In genomic region chr12:3933819-3934192, GRCh38 we compare ENCODE assay signal across 23 cellular contexts.
DNase-seq lines count a peak whose midpoint lies in the region; ATAC-seq and TF ChIP-seq lines count a peak whose summit lies in the region.
"Had no signal": no experiment of that assay in that cellular context is flagged by ENCODE, and none has a peak within 500 bp of the region (broad histone marks: within the 10 kb centered on the region; RNA-seq: fewer than 3 reads in every experiment).

No MANE protein-coding gene starts in this region.

- H3K27me3 Mint-ChIP-seq in activated T-cell treated with anti-CD3 and anti-CD28 coated beads, Interleukin-2, amount 50 U/mL, for 72 hours (ENCODE audit: low read depth): no peaks in the 10 kb centered on the region
- H3K27me3 Mint-ChIP-seq in GM23338 (ENCODE audit: insufficient read depth, low read depth, poor library complexity): peaks cover 4% of the 10 kb centered on the region

- peak overlapping the region; percentile 57 to 80 for H3K4me3 Mint-ChIP-seq in activated T-cell treated with anti-CD3 and anti-CD28 coated beads, Interleukin-2, amount 50 U/mL, for 72 hours
- H3K4me3 Mint-ChIP-seq in GM23338: no peak overlapping the region
- peak overlapping the region; percentile 14 for H3K4me3 Mint-ChIP-seq in stimulated activated effector memory CD8-positive, alpha-beta T cell treated with anti-CD3 and anti-CD28 coated beads, Interleukin-12 subunit alpha, Interleukin-12 subunit beta, amount 100 ng/mL, for 72 hours
- H3K4me3 Mint-ChIP-seq: mesothelial cell of epicardium had no signal

- H3K4me1 ChIP-seq in GM23338 (ENCODE audit: insufficient read depth) (peaks cover 10% of the 10 kb centered on the region), GM23248 (ENCODE audit: insufficient read depth) (no peaks in the 10 kb centered on the region)
- H3K4me1 ChIP-seq: colonic mucosa, stomach had no signal

- no peaks in the 10 kb centered on the region for H3K36me3 Mint-ChIP-seq in activated T-cell treated with anti-CD3 and anti-CD28 coated beads, Interleukin-2, amount 50 U/mL, for 72 hours (ENCODE audit: insufficient read depth in 2 of 2)
- no peaks in the 10 kb centered on the region for H3K36me3 Mint-ChIP-seq in GM23338 (ENCODE audit: low read depth)
- H3K36me3 Mint-ChIP-seq in activated naive CD4-positive, alpha-beta T cell treated with anti-CD3 and anti-CD28 coated beads, Interleukin-2, amount 50 U/mL, for 72 hours: no peaks in the 10 kb centered on the region
- no peaks in the 10 kb centered on the region for H3K36me3 Mint-ChIP-seq in stimulated activated effector memory CD8-positive, alpha-beta T cell treated with anti-CD3 and anti-CD28 coated beads, Interleukin-12 subunit alpha, Interleukin-12 subunit beta, amount 100 ng/mL, for 72 hours
- H3K36me3 Mint-ChIP-seq: mesothelial cell of epicardium had no signal

- DNase-seq in activated T-cell treated with anti-CD3 and anti-CD28 coated beads, Interleukin-2, amount 50 U/mL, for 72 hours: no peak
- DNase-seq in activated T-cell treated with anti-CD3 and anti-CD28 coated beads, Interleukin-2, amount 50 U/mL, for 1 hour: no peak
- DNase-seq in GM23338 (ENCODE audit: low spot score) (no peak), D341Med (ENCODE audit: low spot score) (no peak), GM23248 (no peak)
- no peak for DNase-seq in activated naive CD4-positive, alpha-beta T cell treated with anti-CD3 and anti-CD28 coated beads, Interleukin-2, amount 50 U/mL, for 72 hours (ENCODE audit: low spot score in 2 of 2)
- DNase-seq in stimulated activated effector memory CD8-positive, alpha-beta T cell treated with anti-CD3 and anti-CD28 coated beads, Interleukin-12 subunit alpha, Interleukin-12 subunit beta, amount 100 ng/mL, for 72 hours (ENCODE audit: low spot score in 2 of 2): no peak
- DNase-seq: ACHN; activated gamma-delta T cell; aorta; colonic mucosa; effector CD8-positive, alpha-beta T cell; glutamatergic neuron; islet precursor cell; left ventricle myocardium superior; naive B cell; NCI-H1436; NCI-H774; SJCRH30; stomach; thyroid gland had no signal

- H3K9ac ChIP-seq in GM23248: no peak overlapping the region

- 38 to 41% methylated on average over 1 of the region's 1 CpG for WGBS in GM23248 (ENCODE audit: low coverage in 1 of 2, low lambda C conversion rate in 2 of 2, missing lambda C conversion rate in 2 of 2), 2 experiments

- H4K20me1 ChIP-seq in GM23338 (replicated peaks; ENCODE audit: insufficient read depth): no peaks in the 10 kb centered on the region
- H4K20me1 ChIP-seq in GM23248 (ENCODE audit: insufficient read depth): no peaks in the 10 kb centered on the region

- peak; percentile 43 to 56 for ATAC-seq in activated T-cell treated with anti-CD3 and anti-CD28 coated beads, Interleukin-2, amount 50 U/mL, for 72 hours (replicated peaks in 1 of 2)
- no peak for ATAC-seq in GM23338
- ATAC-seq in activated naive CD4-positive, alpha-beta T cell treated with anti-CD3 and anti-CD28 coated beads, Interleukin-2, amount 50 U/mL, for 72 hours: peak; percentile 23 to 26
- no peak for ATAC-seq in stimulated activated effector memory CD8-positive, alpha-beta T cell treated with anti-CD3 and anti-CD28 coated beads, Interleukin-12 subunit alpha, Interleukin-12 subunit beta, amount 100 ng/mL, for 72 hours
- ATAC-seq: activated CD4-positive, CD25-positive, alpha-beta regulatory T cell treated with anti-CD3 and anti-CD28 coated beads, Interleukin-2, amount 50 U/mL, for 24 hours; left ventricle myocardium superior had no signal

- H3K4me2 ChIP-seq in GM23338: no peak overlapping the region
- no peak overlapping the region for H3K4me2 ChIP-seq in GM23248 (ENCODE audit: unreplicated experiment)

- peaks cover 48% of the 10 kb centered on the region for H3K4me1 Mint-ChIP-seq in activated T-cell treated with anti-CD3 and anti-CD28 coated beads, Interleukin-2, amount 50 U/mL, for 72 hours (ENCODE audit: low read depth)
- peaks cover 19% of the 10 kb centered on the region for H3K4me1 Mint-ChIP-seq in GM23338
- peaks cover 16% of the 10 kb centered on the region for H3K4me1 Mint-ChIP-seq in stimulated activated effector memory CD8-positive, alpha-beta T cell treated with anti-CD3 and anti-CD28 coated beads, Interleukin-12 subunit alpha, Interleukin-12 subunit beta, amount 100 ng/mL, for 72 hours

- H3K27me3 ChIP-seq in GM23338 (ENCODE audit: insufficient read depth) (no peaks in the 10 kb centered on the region), GM23248 (replicated peaks; ENCODE audit: insufficient read depth) (peaks cover 13% of the 10 kb centered on the region)
- H3K27me3 ChIP-seq: colonic mucosa, SJCRH30, thyroid gland had no signal

- peak overlapping the region; percentile 78; the same call in 1 of the 2 replicates for H2AFZ ChIP-seq in GM23338
- no peak overlapping the region for H2AFZ ChIP-seq in GM23248

- H3K27ac ChIP-seq in GM23338 (ENCODE audit: low read depth) (no peak overlapping the region), GM23248 (no peak overlapping the region)
- H3K27ac ChIP-seq: colonic mucosa, SJCRH30, stomach, thyroid gland had no signal

- TF ChIP-seq CTCF in GM23338 (conservative IDR thresholded peaks at IDR 0.05; ENCODE audit: low read depth in 2 of 2): no peak

- in situ Hi-C loops in GM23248 (cut with MboI): no loop called here

- no peak overlapping the region for H3K4me3 ChIP-seq in GM23338
- no peak overlapping the region for H3K4me3 ChIP-seq in GM23248
- H3K4me3 ChIP-seq: colonic mucosa, SJCRH30, stomach, thyroid gland had no signal

- no peaks in the 10 kb centered on the region for H3K9me3 ChIP-seq in GM23248 (ENCODE audit: low read depth)
- H3K9me3 ChIP-seq: colonic mucosa, stomach, thyroid gland had no signal

- H3K9me2 ChIP-seq in GM23338 (ENCODE audit: insufficient read depth): peaks cover 5% of the 10 kb centered on the region; the same call in 1 of the 2 replicates
- peaks cover 2% of the 10 kb centered on the region; the same call in 1 of the 2 replicates for H3K9me2 ChIP-seq in GM23248 (ENCODE audit: insufficient read depth)

- H3K79me2 ChIP-seq in GM23338 (replicated peaks; ENCODE audit: insufficient read depth) (no peaks in the 10 kb centered on the region), GM23248 (ENCODE audit: insufficient read depth) (no peaks in the 10 kb centered on the region)

- H3K9me3 Mint-ChIP-seq in activated T-cell treated with anti-CD3 and anti-CD28 coated beads, Interleukin-2, amount 50 U/mL, for 72 hours: no peaks in the 10 kb centered on the region
- no peaks in the 10 kb centered on the region for H3K9me3 Mint-ChIP-seq in GM23338
- no peaks in the 10 kb centered on the region for H3K9me3 Mint-ChIP-seq in activated naive CD4-positive, alpha-beta T cell treated with anti-CD3 and anti-CD28 coated beads, Interleukin-2, amount 50 U/mL, for 72 hours
- no peaks in the 10 kb centered on the region for H3K9me3 Mint-ChIP-seq in stimulated activated effector memory CD8-positive, alpha-beta T cell treated with anti-CD3 and anti-CD28 coated beads, Interleukin-12 subunit alpha, Interleukin-12 subunit beta, amount 100 ng/mL, for 72 hours
- H3K9me3 Mint-ChIP-seq: mesothelial cell of epicardium, naive B cell had no signal

- no peaks in the 10 kb centered on the region for H3K36me3 ChIP-seq in GM23338 (ENCODE audit: insufficient read depth)
- no peaks in the 10 kb centered on the region for H3K36me3 ChIP-seq in GM23248 (ENCODE audit: low read depth)
- H3K36me3 ChIP-seq: colonic mucosa, SJCRH30, stomach, thyroid gland had no signal

- H3K27ac Mint-ChIP-seq in activated T-cell treated with anti-CD3 and anti-CD28 coated beads, Interleukin-2, amount 50 U/mL, for 72 hours: peak overlapping the region; percentile 88
- H3K27ac Mint-ChIP-seq in GM23338: no peak overlapping the region
- peak overlapping the region; percentile 30 to 80 for H3K27ac Mint-ChIP-seq in activated naive CD4-positive, alpha-beta T cell treated with anti-CD3 and anti-CD28 coated beads, Interleukin-2, amount 50 U/mL, for 72 hours
- H3K27ac Mint-ChIP-seq in stimulated activated effector memory CD8-positive, alpha-beta T cell treated with anti-CD3 and anti-CD28 coated beads, Interleukin-12 subunit alpha, Interleukin-12 subunit beta, amount 100 ng/mL, for 72 hours: peak overlapping the region; percentile 5
- H3K27ac Mint-ChIP-seq: mesothelial cell of epicardium had no signal

- 0 out of 2 replicates have a peak, but pooled peaks cover 2% of the 10 kb centered on the region for H3F3A ChIP-seq in GM23338 (replicated peaks; ENCODE audit: low read depth)
- H3F3A ChIP-seq in GM23248 (ENCODE audit: insufficient read depth): no peaks in the 10 kb centered on the region

TF ChIP-seq in GM23338, 12 proteins besides CTCF, POLR2A, EP300 and RAD21 (continues in another document):
- TF ChIP-seq STAT1 (IDR thresholded peaks at IDR 0.05; ENCODE audit: unreplicated experiment): no peak
- TF ChIP-seq ETS1 (IDR thresholded peaks at IDR 0.05): no peak
- no peak for TF ChIP-seq EZH2 (IDR thresholded peaks at IDR 0.05; ENCODE audit: low read depth, unreplicated experiment)
- TF ChIP-seq ZNF331 (CRISPR knock-in tag; IDR thresholded peaks at IDR 0.05; ENCODE audit: low read depth): no peak
- no peak for TF ChIP-seq NANOG (IDR thresholded peaks at IDR 0.05; ENCODE audit: borderline replicate concordance)

Comparison
In these comparisons a context has a peak if more than half of its experiments do, and no peak if none do; other contexts are left out.
1. ATAC-seq: peak in activated T-cell treated with anti-CD3 and anti-CD28 coated beads, Interleukin-2, amount 50 U/mL, for 72 hours (2 of 2) and activated naive CD4-positive, alpha-beta T cell treated with anti-CD3 and anti-CD28 coated beads, Interleukin-2, amount 50 U/mL, for 72 hours (2 of 2); none in GM23338 (single experiment) and stimulated activated effector memory CD8-positive, alpha-beta T cell treated with anti-CD3 and anti-CD28 coated beads, Interleukin-12 subunit alpha, Interleukin-12 subunit beta, amount 100 ng/mL, for 72 hours (single experiment).